Comparison of ENCODE assay signal across 9 cellular contexts in genomic region chr13:45055902-45056648, GRCh38.
DNase-seq lines count a peak whose midpoint lies in the region; ATAC-seq lines count a peak whose summit lies in the region.
"Had no signal": no experiment of that assay in that cellular context is flagged by ENCODE, and none has a peak within 500 bp of the region (broad histone marks: within the 10 kb centered on the region; RNA-seq: fewer than 3 reads in every experiment).

No MANE protein-coding gene starts in this region.

- H3K27me3 Mint-ChIP-seq in stimulated activated naive CD8-positive, alpha-beta T cell treated with anti-CD3 and anti-CD28 coated beads, Interleukin-15, amount 100 ng/mL, for 72 hours, result peaks cover 58% of the 10 kb centered on the region

- peak overlapping the region in 1 of 2 donors; percentile 8 for H3K27ac Mint-ChIP-seq in stimulated activated naive CD8-positive, alpha-beta T cell treated with anti-CD3 and anti-CD28 coated beads, Interleukin-15, amount 100 ng/mL, for 72 hours
- H3K27ac Mint-ChIP-seq: CD4-positive, CD25-positive, alpha-beta regulatory T cell had no signal

- ATAC-seq in stimulated activated naive CD8-positive, alpha-beta T cell treated with anti-CD3 and anti-CD28 coated beads, Interleukin-15, amount 100 ng/mL, for 72 hours, result peak; percentile 64
- no peak for ATAC-seq in HG02981 (IDR thresholded peaks at IDR 0.05; ENCODE audit: unreplicated experiment)
- ATAC-seq in GM19351 (IDR thresholded peaks at IDR 0.05; ENCODE audit: unreplicated experiment), result no peak

- H3K9me3 Mint-ChIP-seq in stimulated activated naive CD8-positive, alpha-beta T cell treated with anti-CD3 and anti-CD28 coated beads, Interleukin-15, amount 100 ng/mL, for 72 hours, result no peaks in the 10 kb centered on the region
- H3K9me3 Mint-ChIP-seq: CD4-positive, CD25-positive, alpha-beta regulatory T cell had no signal

- peak; percentile 41 for DNase-seq in activated CD4-positive, alpha-beta T cell treated with anti-CD3 and anti-CD28 coated beads for 48 hours
- no peak for DNase-seq in activated CD4-positive, alpha-beta T cell treated with anti-CD3 and anti-CD28 coated beads, Interleukin-2, amount 50 U/mL, for 1 hour
- peak; percentile 80 for DNase-seq in SW480 (ENCODE audit: low spot score)
- DNase-seq in fibroblast of the conjunctiva (ENCODE audit: low read depth), result peak; percentile 69
- peak in 1 of 2 donors; percentile 15 for DNase-seq in stimulated activated naive CD8-positive, alpha-beta T cell treated with anti-CD3 and anti-CD28 coated beads, Interleukin-15, amount 100 ng/mL, for 72 hours
- no peak for DNase-seq in SIG-M5 treated with dmso at 0.1 percent for 504 hours (lab: John Stamatoyannopoulos, UW; ENCODE audit: unreplicated experiment)

- peak overlapping the region; percentile 45 to 61 for H3K4me3 Mint-ChIP-seq in stimulated activated naive CD8-positive, alpha-beta T cell treated with anti-CD3 and anti-CD28 coated beads, Interleukin-15, amount 100 ng/mL, for 72 hours
- H3K4me3 Mint-ChIP-seq: CD4-positive, CD25-positive, alpha-beta regulatory T cell had no signal

- peaks cover 30% of the 10 kb centered on the region for H3K4me1 Mint-ChIP-seq in stimulated activated naive CD8-positive, alpha-beta T cell treated with anti-CD3 and anti-CD28 coated beads, Interleukin-15, amount 100 ng/mL, for 72 hours

Comparison
In these comparisons a context has a peak if more than half of its experiments do, and no peak if none do; other contexts are left out.
1. DNase-seq: peak in activated CD4-positive, alpha-beta T cell treated with anti-CD3 and anti-CD28 coated beads for 48 hours (single experiment), SW480 (single experiment) and fibroblast of the conjunctiva (single experiment); none in activated CD4-positive, alpha-beta T cell treated with anti-CD3 and anti-CD28 coated beads, Interleukin-2, amount 50 U/mL, for 1 hour (single experiment) and SIG-M5 treated with dmso at 0.1 percent for 504 hours (single experiment).